ENCODE assay signal across 10 cellular contexts in genomic region chr17:39130205-39130604, GRCh38. TPM values are rescaled to one million over a fixed set of nuclear protein-coding genes. Genes with fewer than 3 reads are reported as not detected.
"Had no signal": no experiment of that assay in that cellular context is flagged by ENCODE, and none has a peak within 500 bp of the region (broad histone marks: within the 10 kb centered on the region; RNA-seq: fewer than 3 reads in every experiment).

No MANE protein-coding gene starts in this region.

- H3K27ac Mint-ChIP-seq: GM23338, HFFc6 had no signal

- ATAC-seq: GM23338 had no signal

- H2AFZ ChIP-seq: GM23338 had no signal

- H3K9me3 Mint-ChIP-seq: H9, HFFc6 had no signal

- H3K4me3 ChIP-seq: GM23338 had no signal

- DNase-seq: H9, HCEC 1CT, HFFc6, IMR-90, KBM-7 had no signal

- FAIRE-seq: H1, H54, HTR-8/SVneo had no signal

- H3K4me2 ChIP-seq: GM23338 had no signal

- H3K4me3 Mint-ChIP-seq: GM23338, H9, HFFc6 had no signal

RNA-seq across cellular contexts. Expression of gene PLXDC1, which starts 21.2 kb away (rescaled TPM):
- total RNA-seq: HT-29 had no signal

RNA-seq across cellular contexts. Expression of gene ARL5C, which starts 35.8 kb away (rescaled TPM):
- total RNA-seq: GM23338, H1, H9, HFFc6, HT-29, IMR-90 had no signal
- polyA plus RNA-seq: GM23338, H1, IMR-90 had no signal
